Comparison of ENCODE assay signal across 21 cellular contexts in the genomic region with DNA sequence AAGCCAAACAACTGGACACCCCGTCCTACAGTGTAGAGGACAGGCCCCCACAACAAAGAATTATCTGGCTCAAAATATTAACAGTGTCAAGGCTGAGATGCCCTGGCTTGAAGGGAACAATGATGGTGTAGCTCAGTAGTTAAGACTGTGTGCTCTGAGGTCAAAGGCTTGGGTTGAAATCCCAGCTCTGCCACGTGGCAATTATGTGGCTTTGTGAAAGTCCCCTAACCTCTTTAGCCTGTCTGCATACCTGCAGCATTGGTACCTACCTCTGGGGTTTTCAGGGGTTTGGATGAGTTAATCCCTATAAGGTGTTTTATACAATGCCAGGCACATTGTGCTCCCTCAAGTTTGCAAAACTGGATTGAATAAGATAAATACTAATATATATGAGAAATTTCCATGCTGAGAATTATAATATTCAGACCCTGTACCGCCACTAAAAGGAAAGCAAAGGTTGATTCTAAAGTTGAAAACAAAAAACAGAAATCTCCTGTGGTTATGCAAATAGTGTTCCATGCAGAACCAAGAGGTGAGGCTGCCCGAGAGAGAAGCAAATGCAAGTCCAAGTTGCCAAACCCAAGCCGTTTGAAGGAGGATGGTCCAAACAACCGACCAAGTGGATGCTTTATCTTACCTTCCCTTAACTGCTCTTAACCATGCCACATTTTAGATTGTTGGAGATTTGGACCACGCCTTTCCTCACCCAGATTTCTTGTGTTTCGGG.
"Had no signal": no experiment of that assay in that cellular context is flagged by ENCODE, and none has a peak within 500 bp of the region (broad histone marks: within the 10 kb centered on the region; RNA-seq: fewer than 3 reads in every experiment).

No MANE protein-coding gene starts in this region.

- DNase-seq: dermis blood vessel endothelial cell; foreskin melanocyte; heart left ventricle; hippocampal formation; left colon; left ventricle myocardium superior; mucosa of descending colon; naive thymus-derived CD8-positive, alpha-beta T cell; psoas muscle; retina; right lobe of liver; spleen; stimulated activated CD4-positive, alpha-beta T cell treated with anti-CD3 and anti-CD28 coated beads, Interleukin-15, amount 100 ng/mL, for 24 hours; stimulated activated CD4-positive, alpha-beta T cell treated with anti-CD3 and anti-CD28 coated beads, Interleukin-1b, Interleukin-23, amount 100 ng/mL, for 48 hours; stimulated activated CD4-positive, alpha-beta T cell treated with anti-CD3 and anti-CD28 coated beads, Interleukin-4, amount 100 ng/mL, for 24 hours; tibial artery; upper lobe of right lung had no signal

- H3K27me3 ChIP-seq: heart left ventricle, right lobe of liver, spleen, tibial artery, upper lobe of right lung, vagina had no signal

- H3K36me3 ChIP-seq: heart left ventricle, neutrophil, right lobe of liver, spleen, tibial artery, upper lobe of right lung, vagina had no signal

- H3K27ac ChIP-seq: heart left ventricle, neutrophil, psoas muscle, right lobe of liver, spleen, tibial artery, upper lobe of right lung, vagina had no signal

- H3K4me1 ChIP-seq: psoas muscle, right lobe of liver, upper lobe of right lung, vagina had no signal

- ATAC-seq: heart left ventricle; left colon; left ventricle myocardium superior; mucosa of descending colon; naive thymus-derived CD8-positive, alpha-beta T cell; psoas muscle; right lobe of liver; stimulated activated memory B cell treated with anti-CD40 and anti-IgM and Interleukin-4, amounts not matched to agents 10 μg/mL and 1 μg/mL and 100 μg/mL, for 72 hours; upper lobe of right lung had no signal

- H3K4me3 ChIP-seq: heart left ventricle, lung, mucosa of descending colon, psoas muscle, right lobe of liver, spleen, tibial artery, upper lobe of right lung, vagina had no signal

- H3K9me3 ChIP-seq: heart left ventricle, mucosa of descending colon, neutrophil, psoas muscle, right lobe of liver, tibial artery, upper lobe of right lung, vagina had no signal
